ENCODE assay signal across 14 cellular contexts in genomic region chr18:26756556-26756955, GRCh38.
DNase-seq lines count a peak whose midpoint lies in the region; ATAC-seq, FAIRE-seq and TF ChIP-seq lines count a peak whose summit lies in the region.
"Had no signal": no experiment of that assay in that cellular context is flagged by ENCODE, and none has a peak within 500 bp of the region (broad histone marks: within the 10 kb centered on the region; RNA-seq: fewer than 3 reads in every experiment).

No MANE protein-coding gene starts in this region.

- H2AFZ ChIP-seq in HepG2 (ENCODE audit: low read length): no peak overlapping the region

- TF ChIP-seq POLR2A in HepG2 (IDR thresholded peaks at IDR 0.05; ENCODE audit: insufficient read depth in 1 of 2, low read depth in 2 of 2, low read length in 2 of 2): no peak

- no peak for ATAC-seq in HepG2
- no peak for ATAC-seq in Right ventricle myocardium inferior
- ATAC-seq in HG03521 (IDR thresholded peaks at IDR 0.05; ENCODE audit: unreplicated experiment): no peak

- no TSS peak for BruUV-seq in HepG2 (replicated peaks; lab: Mats Ljungman, UMichigan)

- no peak for TF ChIP-seq CTCF in liver (IDR thresholded peaks at IDR 0.05; ENCODE audit: low read depth, low read length, missing input control)
- TF ChIP-seq CTCF in HepG2 (CRISPR knock-in tag; IDR thresholded peaks at IDR 0.05): no peak
- no peak for TF ChIP-seq CTCF in VCaP (conservative IDR thresholded peaks at IDR 0.05)

- H4K20me1 ChIP-seq in HepG2 (ENCODE audit: insufficient read depth, low read length): no peaks in the 10 kb centered on the region

- H3K4me3 ChIP-seq in liver (ENCODE audit: low read depth in 1 of 3, low read length in 3 of 3) (no peak overlapping the region), HepG2 (replicated peaks in 1 of 3; ENCODE audit: insufficient read depth in 1 of 3, low read depth in 2 of 3, low read length in 3 of 3) (no peak overlapping the region)

- H3K36me3 ChIP-seq in liver (ENCODE audit: control insufficient read depth in 4 of 4, insufficient read depth in 3 of 4, low read depth in 1 of 4, low read length in 3 of 4) (no peaks in the 10 kb centered on the region), HepG2 (replicated peaks in 1 of 2; ENCODE audit: control insufficient read depth in 1 of 2, insufficient read depth in 2 of 2, low read length in 2 of 2) (no peaks in the 10 kb centered on the region)

- intact Hi-C loops in HepG2 (cut with micrococcal nuclease; ENCODE audit: unreplicated experiment): no loop called here
- intact Hi-C loops in Right ventricle myocardium inferior (cut with DNase I): no loop called here

- H3K27ac ChIP-seq in liver (ENCODE audit: low read depth in 1 of 2, low read length in 2 of 2) (peak overlapping the region; percentile 31 to 81), HepG2 (ENCODE audit: extremely low read length, insufficient read depth, low read length) (no peak overlapping the region), VCaP (peak overlapping the region; percentile 53)
- H3K27ac ChIP-seq: HL-60 had no signal

- POLR2A ChIA-PET in HepG2 (lab: Yijun Ruan, JAX): no interaction called here

- no peak for TF ChIP-seq EP300 in HepG2 (IDR thresholded peaks at IDR 0.05; ENCODE audit: low read depth in 2 of 2, low read length in 2 of 2)
- no peak for TF ChIP-seq EP300 in HepG2 (CRISPR knock-in tag; IDR thresholded peaks at IDR 0.05; ENCODE audit: borderline replicate concordance)

- H3K4me2 ChIP-seq in HepG2 (ENCODE audit: low read depth, low read length): no peak overlapping the region

- H3K9ac ChIP-seq in liver (ENCODE audit: low read depth in 1 of 2, low read length in 2 of 2) (no peak overlapping the region), HepG2 (ENCODE audit: insufficient read depth, low read depth, low read length) (no peak overlapping the region)

- TF ChIP-seq RAD21 in liver (IDR thresholded peaks at IDR 0.05) (no peak), HepG2 (CRISPR knock-in tag; IDR thresholded peaks at IDR 0.05) (no peak)

- H3K79me2 ChIP-seq in HepG2 (ENCODE audit: insufficient read depth, low read length): no peaks in the 10 kb centered on the region

- H3K9me3 ChIP-seq in liver (ENCODE audit: control insufficient read depth in 4 of 4, low read length in 3 of 4) (no peaks in the 10 kb centered on the region), HepG2 (ENCODE audit: low read length) (no peaks in the 10 kb centered on the region)

- H3K4me1 ChIP-seq in liver (ENCODE audit: control insufficient read depth in 4 of 4, insufficient read depth in 4 of 4, low read length in 3 of 4): peaks cover 9 to 34% (median 30%) of the 10 kb centered on the region in 4 donors
- peaks cover 50% of the 10 kb centered on the region for H3K4me1 ChIP-seq in HepG2 (ENCODE audit: insufficient read depth, low read length)

- DNase-seq in HepG2 (ENCODE audit: low spot score) (no peak), kidney tubule cell (ENCODE audit: low spot score) (peak; percentile 50), Right ventricle myocardium inferior (ENCODE audit: missing footprints) (no peak), NCI-H524 treated with DMSO at 0.1 percent for 48 hours (lab: John Stamatoyannopoulos, UW) (no peak)
- DNase-seq: CD4-positive, alpha-beta memory T cell; KBM-7; NCI-H1092; NCI-H1694 treated with DMSO at 0.1 percent for 48 hours; NCI-H510A had no signal

- in situ Hi-C loops in HepG2 (cut with HindIII; ENCODE audit: extremely low pct_ligation_motif_present, low pct_unique_long_range_greater_than_20kb): no loop called here

- H3K27me3 ChIP-seq in liver (ENCODE audit: control insufficient read depth in 4 of 4, insufficient read depth in 4 of 4, low read length in 3 of 4) (no peaks in the 10 kb centered on the region), HepG2 (ENCODE audit: control insufficient read depth in 1 of 2, insufficient read depth in 2 of 2, low read length in 2 of 2) (0 out of 5 replicates have a peak, but pooled peaks cover 0 to 2% of the 10 kb centered on the region in 2 experiments)

- 36% methylated on average over 2 of the region's 2 CpGs for WGBS in liver
- WGBS in HepG2 (ENCODE audit: low lambda C conversion rate): 81% methylated on average over 2 of the region's 2 CpGs

- no peak for FAIRE-seq in HepG2 (lab: Jason Lieb, UNC)
- FAIRE-seq: H1 had no signal

- CTCF ChIA-PET in HepG2 (lab: Yijun Ruan, JAX; ENCODE audit: low intra/inter-chr PET ratio, low total read pairs): no interaction called here

TF ChIP-seq in liver, 16 proteins besides CTCF, POLR2A, EP300 and RAD21 (continues in another document):
- TF ChIP-seq RXRA (IDR thresholded peaks at IDR 0.05) (peak; percentile 21 to 56), ATF3 (IDR thresholded peaks at IDR 0.05) (no peak), FOXA1 (IDR thresholded peaks at IDR 0.05) (no peak), REST (IDR thresholded peaks at IDR 0.05) (no peak), SP1 (IDR thresholded peaks at IDR 0.05) (no peak)

TF ChIP-seq in HepG2, 621 proteins besides CTCF, POLR2A, EP300 and RAD21:
- TF ChIP-seq ZBTB44 (CRISPR knock-in tag; IDR thresholded peaks at IDR 0.05) (no peak), KLF12 (CRISPR knock-in tag; IDR thresholded peaks at IDR 0.05; ENCODE audit: borderline replicate concordance) (no peak), ZNF570 (CRISPR knock-in tag; IDR thresholded peaks at IDR 0.05; ENCODE audit: borderline replicate concordance) (no peak), BHLHE40 (IDR thresholded peaks at IDR 0.05; ENCODE audit: low read length) (no peak), ZNF251 (CRISPR knock-in tag; IDR thresholded peaks at IDR 0.05) (no peak), ZNF883 (CRISPR knock-in tag; IDR thresholded peaks at IDR 0.05; ENCODE audit: not compliant biosample characterization) (no peak), HOXD1 (CRISPR knock-in tag; IDR thresholded peaks at IDR 0.05) (no peak), RBM22 (optimal IDR thresholded peaks at IDR 0.05; ENCODE audit: low read length) (no peak), ZNF891 (CRISPR knock-in tag; IDR thresholded peaks at IDR 0.05) (no peak), ZNF790 (CRISPR knock-in tag; IDR thresholded peaks at IDR 0.05; ENCODE audit: borderline replicate concordance) (no peak), ATF2 (CRISPR knock-in tag; IDR thresholded peaks at IDR 0.05) (no peak), ZNF101 (CRISPR knock-in tag; IDR thresholded peaks at IDR 0.05; ENCODE audit: borderline replicate concordance, low read depth) (no peak)
TF ChIP-seq in HepG2: peak in this region for 0.
